ENCODE assay signal across 19 cellular contexts in the genomic region with DNA sequence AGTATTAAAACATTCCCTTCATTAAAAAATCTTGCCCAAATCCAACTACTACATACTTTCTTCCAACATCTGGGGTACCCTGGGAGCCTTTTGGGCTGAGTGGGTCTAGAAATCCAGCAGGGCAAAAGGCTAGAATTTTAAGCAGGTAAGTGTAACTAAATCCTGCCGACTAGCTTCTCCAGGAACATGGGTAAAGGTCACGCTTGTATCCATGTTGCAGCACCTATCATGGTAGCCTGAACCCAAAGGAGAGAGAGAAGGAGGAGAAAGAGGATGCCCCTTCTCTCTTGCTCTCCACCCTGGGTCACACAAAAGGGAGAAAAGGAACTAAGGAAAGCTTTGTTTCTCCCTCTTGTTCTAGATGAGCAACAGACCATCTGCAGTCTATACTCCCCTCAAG. TPM values are rescaled to one million over a fixed set of nuclear protein-coding genes. Genes with fewer than 3 reads are reported as not detected.
"Had no signal": no experiment of that assay in that cellular context is flagged by ENCODE, and none has a peak within 500 bp of the region (broad histone marks: within the 10 kb centered on the region; RNA-seq: fewer than 3 reads in every experiment).

No MANE protein-coding gene starts in this region.

- DNase-seq: activated CD4-positive, alpha-beta memory T cell treated with anti-CD3 and anti-CD28 coated beads for 36 hours; activated CD4-positive, alpha-beta T cell treated with anti-CD3 and anti-CD28 coated beads for 4 hours; activated CD8-positive, alpha-beta memory T cell treated with anti-CD3 and anti-CD28 coated beads, Interleukin-2, amount 10 ng/mL, durations not matched to agents 7 days and 5 days; activated naive CD4-positive, alpha-beta T cell treated with Interleukin-2 at 50 U/mL for 16 hours; activated T-cell treated with anti-CD3 and anti-CD28 coated beads, Interleukin-2, amount 50 U/mL, for 1 hour; colonic mucosa; effector CD8-positive, alpha-beta T cell; foreskin keratinocyte; islet precursor cell; left colon; lower lobe of right lung; stimulated activated CD4-positive, alpha-beta T cell treated with anti-CD3 and anti-CD28 coated beads, Interleukin-4, amount 100 ng/mL, for 24 hours; stomach; T-cell; upper lobe of left lung had no signal

- H3K27me3 ChIP-seq: ascending aorta, colonic mucosa, foreskin keratinocyte, hepatocyte, stomach, upper lobe of left lung had no signal

- H3K36me3 ChIP-seq: colonic mucosa, lower lobe of right lung had no signal

- H3K9ac ChIP-seq: parathyroid adenoma had no signal

- H3K27ac ChIP-seq: ascending aorta, colonic mucosa, foreskin keratinocyte, hepatocyte, lower lobe of right lung, parathyroid adenoma, stomach, thoracic aorta, upper lobe of left lung had no signal

- H3K4me3 ChIP-seq: ascending aorta, colonic mucosa, hepatocyte, lower lobe of right lung, stomach, upper lobe of left lung had no signal

- H3K4me1 ChIP-seq: ascending aorta, colonic mucosa, foreskin keratinocyte, lower lobe of right lung, parathyroid adenoma, stomach, upper lobe of left lung had no signal

- H3K4me2 ChIP-seq: hepatocyte had no signal

- H3K79me2 ChIP-seq: hepatocyte, parathyroid adenoma had no signal

RNA-seq across cellular contexts. Expression of a gene that starts 53.3 kb away (rescaled TPM):
- total RNA-seq: hepatocyte had no signal
- polyA plus RNA-seq: hepatocyte had no signal
